Comparison of ENCODE assay signal across 8 cellular contexts in the genomic region with DNA sequence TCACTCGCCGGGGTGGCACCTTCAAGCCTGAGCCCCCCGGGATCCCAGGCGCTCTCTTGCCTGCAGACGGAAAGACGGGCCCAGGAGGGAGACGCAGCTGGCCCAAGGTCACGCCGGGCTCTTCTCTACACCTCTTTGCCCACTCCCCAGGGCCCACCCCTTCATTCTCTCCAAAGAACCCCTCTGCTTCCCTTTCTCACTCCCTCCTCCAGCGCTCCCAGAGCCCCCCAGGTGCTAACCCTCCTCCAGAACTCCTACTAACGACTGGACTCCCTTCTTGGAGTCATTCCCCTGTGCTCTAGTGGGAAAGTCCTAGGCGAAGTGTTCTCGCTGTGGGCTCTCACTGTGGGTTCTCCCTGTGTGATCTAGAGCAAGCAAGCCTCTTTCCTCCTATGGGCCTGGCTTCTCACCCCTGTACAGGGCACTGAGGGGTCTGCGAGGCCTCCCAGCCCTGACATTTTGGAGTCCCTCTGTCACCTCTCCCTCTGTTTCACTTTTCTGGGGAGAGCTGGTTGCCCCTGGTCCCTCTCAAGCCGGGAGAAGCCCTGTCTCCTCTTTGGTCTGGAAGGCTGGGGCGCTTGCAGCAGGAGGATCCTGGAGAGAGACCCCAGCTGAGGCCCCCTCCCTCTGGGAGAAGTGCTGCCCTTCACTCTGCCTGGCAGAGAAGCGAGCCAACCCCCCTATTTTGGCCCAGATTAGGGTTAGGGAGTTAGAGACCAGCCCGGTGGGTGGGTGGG. TPM values are rescaled to one million over a fixed set of nuclear protein-coding genes. Genes with fewer than 3 reads are reported as not detected.
DNase-seq lines count a peak whose midpoint lies in the region; ATAC-seq and TF ChIP-seq lines count a peak whose summit lies in the region.

No MANE protein-coding gene starts in this region.

- peak overlapping the region; percentile 49; the same call in 1 of the 2 replicates for H3K4me3 ChIP-seq in iPS DF 6.9 (ENCODE audit: low read length)

- no peak overlapping the region for H3K27ac ChIP-seq in iPS DF 6.9 (ENCODE audit: low read length)

- POLR2A ChIA-PET in activated CD4-positive, alpha-beta memory T cell treated with anti-CD3 and anti-CD28 coated beads, Interleukin-2, amount 10 ng/mL, durations not matched to agents 7 days and 5 days (lab: Charles Lee) = no interaction called here

- peaks cover 44% of the 10 kb centered on the region for H3K27me3 Mint-ChIP-seq in activated T-cell treated with anti-CD3 and anti-CD28 coated beads, Interleukin-2, amount 50 U/mL, for 72 hours (ENCODE audit: low read depth)
- H3K27me3 Mint-ChIP-seq in activated CD4-positive, alpha-beta memory T cell treated with anti-CD3 and anti-CD28 coated beads, Interleukin-2, amount 10 ng/mL, durations not matched to agents 7 days and 5 days = peaks cover 50% of the 10 kb centered on the region
- H3K27me3 Mint-ChIP-seq in stimulated activated naive CD8-positive, alpha-beta T cell treated with anti-CD3 and anti-CD28 coated beads, Interleukin-15, amount 100 ng/mL, for 72 hours = peaks cover 30% of the 10 kb centered on the region

- no peak for ATAC-seq in activated T-cell treated with anti-CD3 and anti-CD28 coated beads, Interleukin-2, amount 50 U/mL, for 72 hours (replicated peaks in 1 of 2)
- no peak for ATAC-seq in stimulated activated naive CD8-positive, alpha-beta T cell treated with anti-CD3 and anti-CD28 coated beads, Interleukin-15, amount 100 ng/mL, for 72 hours
- ATAC-seq in HG03039 (IDR thresholded peaks at IDR 0.05; ENCODE audit: unreplicated experiment) = no peak

- TF ChIP-seq CTCF in GM13977 (IDR thresholded peaks at IDR 0.05; ENCODE audit: extremely low read depth, insufficient read depth, missing control alignments) = no peak

- DNase-seq in activated T-cell treated with anti-CD3 and anti-CD28 coated beads, Interleukin-2, amount 50 U/mL, for 72 hours = no peak
- no peak for DNase-seq in activated T-cell treated with anti-CD3 and anti-CD28 coated beads, Interleukin-2, amount 50 U/mL, for 1 hour
- no peak for DNase-seq in activated CD4-positive, alpha-beta memory T cell treated with anti-CD3 and anti-CD28 coated beads, Interleukin-2, amount 10 ng/mL, durations not matched to agents 7 days and 5 days
- DNase-seq in iPS DF 6.9 (ENCODE audit: low read depth, low spot score) (no peak), ecto neural progenitor cell (ENCODE audit: low spot score) (no peak), GM13977 (ENCODE audit: low spot score) (no peak)
- no peak for DNase-seq in stimulated activated naive CD8-positive, alpha-beta T cell treated with anti-CD3 and anti-CD28 coated beads, Interleukin-15, amount 100 ng/mL, for 72 hours

- CTCF ChIA-PET in activated CD4-positive, alpha-beta memory T cell treated with anti-CD3 and anti-CD28 coated beads, Interleukin-2, amount 10 ng/mL, durations not matched to agents 7 days and 5 days (lab: Charles Lee) = no interaction called here

- WGBS in iPS DF 6.9 (ENCODE audit: insufficient coverage, insufficient read length) = no CpG with 5 or more reads among the region's 18 CpGs

- H3K9me3 Mint-ChIP-seq in activated T-cell treated with anti-CD3 and anti-CD28 coated beads, Interleukin-2, amount 50 U/mL, for 72 hours = no peaks in the 10 kb centered on the region
- H3K9me3 Mint-ChIP-seq in activated CD4-positive, alpha-beta memory T cell treated with anti-CD3 and anti-CD28 coated beads, Interleukin-2, amount 10 ng/mL, durations not matched to agents 7 days and 5 days = no peaks in the 10 kb centered on the region
- no peaks in the 10 kb centered on the region for H3K9me3 Mint-ChIP-seq in stimulated activated naive CD8-positive, alpha-beta T cell treated with anti-CD3 and anti-CD28 coated beads, Interleukin-15, amount 100 ng/mL, for 72 hours

- H3K27me3 ChIP-seq in iPS DF 6.9 (ENCODE audit: control insufficient read depth, insufficient read depth, low read length) = peaks cover 82% of the 10 kb centered on the region

- no peaks in the 10 kb centered on the region for H3K36me3 ChIP-seq in iPS DF 6.9 (ENCODE audit: control insufficient read depth, insufficient read depth, low read length)

- peak overlapping the region; percentile 94 for H3K4me3 Mint-ChIP-seq in activated T-cell treated with anti-CD3 and anti-CD28 coated beads, Interleukin-2, amount 50 U/mL, for 72 hours
- peak overlapping the region; percentile 78 for H3K4me3 Mint-ChIP-seq in activated CD4-positive, alpha-beta memory T cell treated with anti-CD3 and anti-CD28 coated beads, Interleukin-2, amount 10 ng/mL, durations not matched to agents 7 days and 5 days
- peak overlapping the region; percentile 92 to 100 for H3K4me3 Mint-ChIP-seq in stimulated activated naive CD8-positive, alpha-beta T cell treated with anti-CD3 and anti-CD28 coated beads, Interleukin-15, amount 100 ng/mL, for 72 hours

- no peaks in the 10 kb centered on the region for H3K9me3 ChIP-seq in iPS DF 6.9 (ENCODE audit: control insufficient read depth, insufficient read depth, low read length)

- H3K4me1 Mint-ChIP-seq in activated T-cell treated with anti-CD3 and anti-CD28 coated beads, Interleukin-2, amount 50 U/mL, for 72 hours (ENCODE audit: low read depth) = peaks cover 12% of the 10 kb centered on the region
- H3K4me1 Mint-ChIP-seq in activated CD4-positive, alpha-beta memory T cell treated with anti-CD3 and anti-CD28 coated beads, Interleukin-2, amount 10 ng/mL, durations not matched to agents 7 days and 5 days = peaks cover 15% of the 10 kb centered on the region
- H3K4me1 Mint-ChIP-seq in stimulated activated naive CD8-positive, alpha-beta T cell treated with anti-CD3 and anti-CD28 coated beads, Interleukin-15, amount 100 ng/mL, for 72 hours = peaks cover 22% of the 10 kb centered on the region

- no peak overlapping the region for H3K27ac Mint-ChIP-seq in activated T-cell treated with anti-CD3 and anti-CD28 coated beads, Interleukin-2, amount 50 U/mL, for 72 hours
- no peak overlapping the region for H3K27ac Mint-ChIP-seq in activated CD4-positive, alpha-beta memory T cell treated with anti-CD3 and anti-CD28 coated beads, Interleukin-2, amount 10 ng/mL, durations not matched to agents 7 days and 5 days
- peak overlapping the region in 1 of 2 donors; percentile 29 for H3K27ac Mint-ChIP-seq in stimulated activated naive CD8-positive, alpha-beta T cell treated with anti-CD3 and anti-CD28 coated beads, Interleukin-15, amount 100 ng/mL, for 72 hours

- no peaks in the 10 kb centered on the region for H3K36me3 Mint-ChIP-seq in activated T-cell treated with anti-CD3 and anti-CD28 coated beads, Interleukin-2, amount 50 U/mL, for 72 hours (ENCODE audit: insufficient read depth in 2 of 2)
- no peaks in the 10 kb centered on the region for H3K36me3 Mint-ChIP-seq in activated CD4-positive, alpha-beta memory T cell treated with anti-CD3 and anti-CD28 coated beads, Interleukin-2, amount 10 ng/mL, durations not matched to agents 7 days and 5 days (ENCODE audit: low read depth)

- in situ Hi-C loops in GM13977 (cut with MboI; ENCODE audit: low pct_unique_long_range_greater_than_20kb, low sequenced_read_pairs, unreplicated experiment) = no loop called here

- H3K4me1 ChIP-seq in iPS DF 6.9 (ENCODE audit: control insufficient read depth, insufficient read depth, low read length) = no peaks in the 10 kb centered on the region

RNA-seq across cellular contexts. Expression of a gene that starts 0.9 kb away (rescaled TPM):
- 1 to 10 TPM; 1.2 to 2.4 TPM for total RNA-seq in activated T-cell treated with anti-CD3 and anti-CD28 coated beads, Interleukin-2, amount 50 U/mL, for 72 hours
- total RNA-seq in activated CD4-positive, alpha-beta memory T cell treated with anti-CD3 and anti-CD28 coated beads, Interleukin-2, amount 10 ng/mL, durations not matched to agents 7 days and 5 days = 1 to 10 TPM; 1.4 to 2.0 TPM

RNA-seq across cellular contexts. Expression of a gene that starts 28.2 kb away (rescaled TPM):
- total RNA-seq in activated T-cell treated with anti-CD3 and anti-CD28 coated beads, Interleukin-2, amount 50 U/mL, for 72 hours = under 1 TPM; 0.14 to 0.39 TPM
- not detected for total RNA-seq in activated CD4-positive, alpha-beta memory T cell treated with anti-CD3 and anti-CD28 coated beads, Interleukin-2, amount 10 ng/mL, durations not matched to agents 7 days and 5 days
